2 cellular contexts compared by ENCODE assay signal in genomic region chr6:36340341-36340670, GRCh38.
TF ChIP-seq lines count a peak whose summit lies in the region.

No MANE protein-coding gene starts in this region.

TF ChIP-seq in SK-N-SH, 30 proteins besides CTCF, POLR2A, EP300 and RAD21:
- no peak for TF ChIP-seq TCF12 (IDR thresholded peaks at IDR 0.05)
- no peak for TF ChIP-seq FOXM1 (IDR thresholded peaks at IDR 0.05; ENCODE audit: low read depth)
- no peak for TF ChIP-seq REST (IDR thresholded peaks at IDR 0.05; ENCODE audit: low read depth, low read length)
- TF ChIP-seq RCOR1 (IDR thresholded peaks at IDR 0.05; ENCODE audit: low read length), result no peak
- no peak for TF ChIP-seq USF1 (IDR thresholded peaks at IDR 0.05; ENCODE audit: borderline replicate concordance, low read depth)
- no peak for TF ChIP-seq GATA2 (CRISPR knock-in tag; IDR thresholded peaks at IDR 0.05)
- no peak for TF ChIP-seq YY1 (IDR thresholded peaks at IDR 0.05; ENCODE audit: low read depth)
- TF ChIP-seq MAX (IDR thresholded peaks at IDR 0.05; ENCODE audit: low read depth), result no peak

TF ChIP-seq in SK-N-SH treated with all-trans-retinoic acid at 6 μM for 48 hours, 23 proteins besides CTCF, POLR2A, EP300 and RAD21:
- no peak for TF ChIP-seq ZC3H10 (CRISPR knock-in tag; IDR thresholded peaks at IDR 0.05)
- no peak for TF ChIP-seq PATZ1 (CRISPR knock-in tag; IDR thresholded peaks at IDR 0.05; ENCODE audit: borderline replicate concordance)
- no peak for TF ChIP-seq BACH2 (CRISPR knock-in tag; IDR thresholded peaks at IDR 0.05; ENCODE audit: borderline replicate concordance)
- no peak for TF ChIP-seq PPARA (CRISPR knock-in tag; IDR thresholded peaks at IDR 0.05; ENCODE audit: borderline replicate concordance)
- TF ChIP-seq CREB5 (CRISPR knock-in tag; IDR thresholded peaks at IDR 0.05; ENCODE audit: low read depth), result no peak
- no peak for TF ChIP-seq ESRRG (CRISPR knock-in tag; IDR thresholded peaks at IDR 0.05)
